In genomic region chr16:57245472-57246113, GRCh38 we compare ENCODE assay signal across 1 cellular context.
TF ChIP-seq lines count a peak whose summit lies in the region.

No MANE protein-coding gene starts in this region.

TF ChIP-seq in HepG2, 621 proteins besides CTCF, POLR2A, EP300 and RAD21 (continued from another document and continues in another):
- TF ChIP-seq MZF1 (CRISPR knock-in tag; IDR thresholded peaks at IDR 0.05; ENCODE audit: borderline replicate concordance) (no peak), RARA (CRISPR knock-in tag; IDR thresholded peaks at IDR 0.05) (no peak), ZNF614 (CRISPR knock-in tag; IDR thresholded peaks at IDR 0.05; ENCODE audit: borderline replicate concordance) (no peak), NR0B2 (CRISPR knock-in tag; IDR thresholded peaks at IDR 0.05) (no peak), NFYC (CRISPR knock-in tag; IDR thresholded peaks at IDR 0.05) (no peak), HNF4G (IDR thresholded peaks at IDR 0.05; ENCODE audit: borderline replicate concordance, low read depth, low read length) (no peak), HNF4G (CRISPR knock-in tag; IDR thresholded peaks at IDR 0.05; ENCODE audit: borderline replicate concordance, low read depth) (no peak), ZNF512 (CRISPR knock-in tag; IDR thresholded peaks at IDR 0.05) (no peak), CSRNP1 (CRISPR knock-in tag; IDR thresholded peaks at IDR 0.05) (0 out of 2 replicates have a peak, but pooled peaks have one; percentile 53), ZNF629 (CRISPR knock-in tag; conservative IDR thresholded peaks at IDR 0.05) (no peak), HOXA5 (CRISPR knock-in tag; IDR thresholded peaks at IDR 0.05) (no peak), SATB2 (CRISPR knock-in tag; IDR thresholded peaks at IDR 0.05) (no peak; the same call in 1 of the 2 replicates), ZZZ3 (CRISPR knock-in tag; IDR thresholded peaks at IDR 0.05; ENCODE audit: borderline replicate concordance) (0 out of 2 replicates have a peak, but pooled peaks have one; percentile 9), ZNF543 (CRISPR knock-in tag; IDR thresholded peaks at IDR 0.05) (0 out of 2 replicates have a peak, but pooled peaks have one; percentile 20), ZNF317 (CRISPR knock-in tag; IDR thresholded peaks at IDR 0.05) (no peak), ZHX1 (CRISPR knock-in tag; IDR thresholded peaks at IDR 0.05; ENCODE audit: low read depth) (no peak; the same call in 1 of the 2 replicates), ZFX (CRISPR knock-in tag; IDR thresholded peaks at IDR 0.05; ENCODE audit: low read depth) (peak; percentile 87), SIN3B (IDR thresholded peaks at IDR 0.05; ENCODE audit: low read length) (no peak), ZNF563 (CRISPR knock-in tag; IDR thresholded peaks at IDR 0.05) (no peak), ZNF766 (CRISPR knock-in tag; IDR thresholded peaks at IDR 0.05; ENCODE audit: borderline replicate concordance) (no peak), TFDP1 (CRISPR knock-in tag; IDR thresholded peaks at IDR 0.05; ENCODE audit: borderline replicate concordance) (no peak), ZNF609 (CRISPR knock-in tag; IDR thresholded peaks at IDR 0.05; ENCODE audit: borderline replicate concordance) (no peak), E2F5 (CRISPR knock-in tag; conservative IDR thresholded peaks at IDR 0.05) (no peak), FOXC1 (CRISPR knock-in tag; IDR thresholded peaks at IDR 0.05; ENCODE audit: borderline replicate concordance) (no peak), NCOR1 (IDR thresholded peaks at IDR 0.05; ENCODE audit: borderline replicate concordance, low read length) (no peak), ZFP91 (CRISPR knock-in tag; IDR thresholded peaks at IDR 0.05; ENCODE audit: borderline replicate concordance) (peak; percentile 70; the same call in 1 of the 2 replicates), ZNF160 (CRISPR knock-in tag; IDR thresholded peaks at IDR 0.05) (no peak; the same call in 1 of the 2 replicates), SMARCE1 (IDR thresholded peaks at IDR 0.05; ENCODE audit: borderline replicate concordance) (no peak), ZNF572 (CRISPR knock-in tag; IDR thresholded peaks at IDR 0.05) (0 out of 2 replicates have a peak, but pooled peaks have one; percentile 53), ZNF276 (CRISPR knock-in tag; IDR thresholded peaks at IDR 0.05; ENCODE audit: low read depth) (0 out of 2 replicates have a peak, but pooled peaks have one; percentile 5), SMAD9 (CRISPR knock-in tag; IDR thresholded peaks at IDR 0.05) (no peak), ZBED4 (CRISPR knock-in tag; IDR thresholded peaks at IDR 0.05; ENCODE audit: borderline replicate concordance) (peak; percentile 74; the same call in 1 of the 2 replicates)
